In the genomic region with DNA sequence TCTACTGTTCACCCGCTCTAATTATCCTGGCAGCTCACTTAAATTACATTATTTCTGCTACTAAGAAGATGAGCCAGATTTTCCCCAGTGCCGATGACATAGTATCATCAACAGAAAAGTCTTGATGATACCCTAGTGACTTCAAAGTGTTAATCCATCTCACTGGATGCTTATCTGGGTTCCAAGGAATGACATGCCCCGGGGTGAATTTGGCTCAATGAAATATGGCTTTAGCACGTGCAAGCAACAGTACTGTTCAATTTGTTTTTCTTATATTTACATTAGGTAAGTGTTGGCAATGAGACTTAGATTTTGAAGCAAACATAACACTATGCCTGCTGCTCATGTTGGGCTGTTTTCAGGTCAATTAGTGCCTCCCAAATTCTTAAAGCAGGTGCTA, we compare ENCODE assay signal across 23 cellular contexts.
A peak's percentile ranks its signal among the peaks of the same experiment; 100 is the strongest.
DNase-seq lines count a peak whose midpoint lies in the region; ATAC-seq and TF ChIP-seq lines count a peak whose summit lies in the region.
"Had no signal": no experiment of that assay in that cellular context is flagged by ENCODE, and none has a peak within 500 bp of the region (broad histone marks: within the 10 kb centered on the region; RNA-seq: fewer than 3 reads in every experiment).

No MANE protein-coding gene starts in this region.

- H3K4me3 ChIP-seq in GM23248 (no peak overlapping the region), IMR-90 (ENCODE audit: insufficient read depth, low read depth, low read length) (no peak overlapping the region), adipocyte (ENCODE audit: low read length) (peak overlapping the region; percentile 22)
- H3K4me3 ChIP-seq: heart left ventricle, tibial artery had no signal

- peak overlapping the region; percentile 75 for H3K27ac Mint-ChIP-seq in mesothelial cell of epicardium
- H3K27ac Mint-ChIP-seq: activated CD4-positive, alpha-beta memory T cell treated with anti-CD3 and anti-CD28 coated beads, Interleukin-2, amount 10 ng/mL, durations not matched to agents 7 days and 5 days; activated naive CD8-positive, alpha-beta T cell treated with anti-CD3 and anti-CD28 coated beads, Interleukin-2, amount 10 ng/mL, durations not matched to agents 7 days and 5 days; effector memory CD8-positive, alpha-beta T cell; IgD-negative memory B cell; memory B cell; stimulated activated memory B cell treated with anti-CD40 and anti-IgM and Interleukin-4, amounts not matched to agents 10 μg/mL and 1 μg/mL and 100 μg/mL, for 72 hours had no signal

- H3K18ac ChIP-seq in IMR-90 (ENCODE audit: low read depth, low read length) = peak overlapping the region; percentile 35; the same call in 1 of the 2 replicates

- peaks cover 13% of the 10 kb centered on the region for H3K9me3 Mint-ChIP-seq in mesothelial cell of epicardium
- H3K9me3 Mint-ChIP-seq: activated naive CD8-positive, alpha-beta T cell treated with anti-CD3 and anti-CD28 coated beads, Interleukin-2, amount 10 ng/mL, durations not matched to agents 7 days and 5 days; stimulated activated memory B cell treated with anti-CD40 and anti-IgM and Interleukin-4, amounts not matched to agents 10 μg/mL and 1 μg/mL and 100 μg/mL, for 72 hours had no signal

- TF ChIP-seq CTCF in IMR-90 (conservative IDR thresholded peaks at IDR 0.05; ENCODE audit: low read depth, low read length) (no peak), mesothelial cell of epicardium (IDR thresholded peaks at IDR 0.05; ENCODE audit: unreplicated experiment) (no peak)

- no peak for ATAC-seq in IMR-90 (ENCODE audit: low read depth)
- no peak for ATAC-seq in HG02885 (IDR thresholded peaks at IDR 0.05; ENCODE audit: poor library complexity, unreplicated experiment)
- ATAC-seq: effector memory CD8-positive, alpha-beta T cell; heart left ventricle; stimulated activated memory B cell treated with anti-CD40 and anti-IgM and Interleukin-4, amounts not matched to agents 10 μg/mL and 1 μg/mL and 100 μg/mL, for 72 hours had no signal

- H2AFZ ChIP-seq in GM23248 (no peak overlapping the region), IMR-90 (replicated peaks; ENCODE audit: low read length, poor library complexity) (no peak overlapping the region)

- in situ Hi-C loops in GM23248 (cut with MboI) = no loop called here
- in situ Hi-C loops in IMR-90 (cut with MboI; ENCODE audit: low sequenced_read_pairs) = no loop called here

- no peaks in the 10 kb centered on the region for H4K20me1 ChIP-seq in GM23248 (ENCODE audit: insufficient read depth)
- no peaks in the 10 kb centered on the region for H4K20me1 ChIP-seq in IMR-90 (ENCODE audit: insufficient read depth, low read length)

- H2BK15ac ChIP-seq in IMR-90 (ENCODE audit: low read depth, low read length) = peak overlapping the region; percentile 80; the same call in 1 of the 3 replicates

- H3K36me3 Mint-ChIP-seq in mesothelial cell of epicardium = peaks cover 3% of the 10 kb centered on the region
- H3K36me3 Mint-ChIP-seq: activated naive CD8-positive, alpha-beta T cell treated with anti-CD3 and anti-CD28 coated beads, Interleukin-2, amount 10 ng/mL, durations not matched to agents 7 days and 5 days; IgD-negative memory B cell; memory B cell; stimulated activated memory B cell treated with anti-CD40 and anti-IgM and Interleukin-4, amounts not matched to agents 10 μg/mL and 1 μg/mL and 100 μg/mL, for 72 hours had no signal

- intact Hi-C loops in IMR-90 (cut with micrococcal nuclease) = no loop called here

- peak overlapping the region; percentile 89 for H2BK120ac ChIP-seq in IMR-90 (ENCODE audit: low read depth, low read length)

- no peaks in the 10 kb centered on the region for H3K79me2 ChIP-seq in GM23248 (ENCODE audit: insufficient read depth)

- H2BK20ac ChIP-seq in IMR-90 (ENCODE audit: low read depth, low read length) = peak overlapping the region; percentile 93; the same call in 1 of the 2 replicates

- H3K4me2 ChIP-seq in GM23248 (ENCODE audit: unreplicated experiment) = peak overlapping the region; percentile 18
- no peak overlapping the region for H3K4me2 ChIP-seq in IMR-90 (ENCODE audit: low read depth, low read length)

- H3K23ac ChIP-seq in IMR-90 (ENCODE audit: low read depth, low read length) = peak overlapping the region; percentile 7; the same call in 1 of the 2 replicates

- H2BK5ac ChIP-seq in IMR-90 (ENCODE audit: low read depth, low read length, poor library complexity, severe bottlenecking) = peak overlapping the region; percentile 76

- H3K9ac ChIP-seq in GM23248 (no peak overlapping the region), IMR-90 (ENCODE audit: low read depth, low read length) (no peak overlapping the region), adipocyte (ENCODE audit: low read length) (no peak overlapping the region)

- no peak overlapping the region for H2AK9ac ChIP-seq in IMR-90 (replicated peaks; ENCODE audit: low read depth, low read length, poor library complexity)

- POLR2A ChIA-PET in IMR-90 (lab: Charles Lee; ENCODE audit: unreplicated experiment) = no interaction called here

- CTCF ChIA-PET in IMR-90 (lab: Yijun Ruan, JAX) = no interaction called here

- no TSS peak for BruUV-seq in IMR-90 (replicated peaks; lab: Mats Ljungman, UMichigan)

- peak overlapping the region; percentile 47; the same call in 1 of the 2 replicates for H3K56ac ChIP-seq in IMR-90 (ENCODE audit: extremely low read depth, insufficient read depth, low read length)

- peak overlapping the region; percentile 7 for H3K27ac ChIP-seq in GM23248
- peak overlapping the region; percentile 37; the same call in 1 of the 2 replicates for H3K27ac ChIP-seq in IMR-90 (ENCODE audit: insufficient read depth, low read length)
- H3K27ac ChIP-seq: heart left ventricle, tibial artery had no signal

- H2AK5ac ChIP-seq in IMR-90 (ENCODE audit: low read depth, low read length) = no peak overlapping the region

- peaks cover 22% of the 10 kb centered on the region for H3K4me1 Mint-ChIP-seq in mesothelial cell of epicardium
- H3K4me1 Mint-ChIP-seq: activated CD4-positive, alpha-beta memory T cell treated with anti-CD3 and anti-CD28 coated beads, Interleukin-2, amount 10 ng/mL, durations not matched to agents 7 days and 5 days; activated naive CD8-positive, alpha-beta T cell treated with anti-CD3 and anti-CD28 coated beads, Interleukin-2, amount 10 ng/mL, durations not matched to agents 7 days and 5 days; IgD-negative memory B cell; memory B cell; neural crest cell; stimulated activated memory B cell treated with anti-CD40 and anti-IgM and Interleukin-4, amounts not matched to agents 10 μg/mL and 1 μg/mL and 100 μg/mL, for 72 hours had no signal

- no peaks in the 10 kb centered on the region for H3K9me1 ChIP-seq in IMR-90 (ENCODE audit: insufficient read depth, low read length)

- peak overlapping the region in 1 of 2 experiments; percentile 76; a peak in 2 of 4 replicates for H4K8ac ChIP-seq in IMR-90 (ENCODE audit: low read depth in 2 of 2, low read length in 2 of 2)

- no peaks in the 10 kb centered on the region for H3K27me3 Mint-ChIP-seq in mesothelial cell of epicardium (ENCODE audit: low read depth)
- H3K27me3 Mint-ChIP-seq: activated CD4-positive, alpha-beta memory T cell treated with anti-CD3 and anti-CD28 coated beads, Interleukin-2, amount 10 ng/mL, durations not matched to agents 7 days and 5 days; activated naive CD8-positive, alpha-beta T cell treated with anti-CD3 and anti-CD28 coated beads, Interleukin-2, amount 10 ng/mL, durations not matched to agents 7 days and 5 days; effector memory CD8-positive, alpha-beta T cell; IgD-negative memory B cell; memory B cell; stimulated activated memory B cell treated with anti-CD40 and anti-IgM and Interleukin-4, amounts not matched to agents 10 μg/mL and 1 μg/mL and 100 μg/mL, for 72 hours had no signal

- H3K27me3 ChIP-seq in GM23248 (replicated peaks; ENCODE audit: insufficient read depth) (no peaks in the 10 kb centered on the region), IMR-90 (ENCODE audit: control insufficient read depth, insufficient read depth, low read length) (no peaks in the 10 kb centered on the region), adipocyte (replicated peaks; ENCODE audit: control insufficient read depth, insufficient read depth, low read length) (no peaks in the 10 kb centered on the region)
- H3K27me3 ChIP-seq: BE2C, heart left ventricle, tibial artery had no signal

- dilution Hi-C loops in IMR-90 (cut with HindIII; ENCODE audit: low sequenced_read_pairs, unreplicated experiment) = no loop called here

- DNase-seq in GM23248 (peak; percentile 27), IMR-90 (peak; percentile 1), adipocyte (ENCODE audit: low read depth) (peak; percentile 59), mesothelial cell of epicardium (ENCODE audit: low spot score in 2 of 2, unreplicated experiment in 2 of 2) (no peak), NK-92 (lab: John Stamatoyannopoulos, UW; ENCODE audit: unreplicated experiment) (no peak), GDM1 (lab: John Stamatoyannopoulos, UW) (no peak)
- DNase-seq: activated CD4-positive, alpha-beta memory T cell treated with anti-CD3 and anti-CD28 coated beads, Interleukin-2, amount 10 ng/mL, durations not matched to agents 7 days and 5 days; activated naive CD8-positive, alpha-beta T cell treated with anti-CD3 and anti-CD28 coated beads, Interleukin-2, amount 10 ng/mL, durations not matched to agents 7 days and 5 days; activated T-cell treated with anti-CD3 and anti-CD28 coated beads, Interleukin-2, amount 50 U/mL, for 48 hours; BE2C; Calu3; central memory CD4-positive, alpha-beta T cell; effector memory CD8-positive, alpha-beta T cell; heart left ventricle; islet precursor cell; NCI-H1694; NCI-H524; tibial artery had no signal

- 17 to 18% methylated on average over 4 of the region's 4 CpGs for WGBS in GM23248 (ENCODE audit: low coverage in 1 of 2, low lambda C conversion rate in 2 of 2, missing lambda C conversion rate in 2 of 2), 2 experiments
- WGBS in IMR-90 (ENCODE audit: extremely low coverage in 2 of 2, insufficient read length in 1 of 2), 2 experiments = 20% methylated on average over 1 of the region's 4 CpGs; no CpG with 5 or more reads in 1 of the 2 experiments

- H3K79me1 ChIP-seq in IMR-90 (ENCODE audit: low read depth in 1 of 2, low read length in 2 of 2) = no peaks in the 10 kb centered on the region; a peak in 1 of 4 replicates

- no peaks in the 10 kb centered on the region for H3F3A ChIP-seq in GM23248 (ENCODE audit: insufficient read depth)

- H3K36me3 ChIP-seq in GM23248 (ENCODE audit: low read depth) (no peaks in the 10 kb centered on the region), IMR-90 (ENCODE audit: control insufficient read depth, insufficient read depth, low read length) (no peaks in the 10 kb centered on the region), adipocyte (ENCODE audit: control insufficient read depth, insufficient read depth, low read length, severe bottlenecking) (no peaks in the 10 kb centered on the region)
- H3K36me3 ChIP-seq: BE2C, heart left ventricle, tibial artery had no signal

- H3K4me1 ChIP-seq in GM23248 (ENCODE audit: insufficient read depth) (peaks cover 15% of the 10 kb centered on the region), IMR-90 (ENCODE audit: control insufficient read depth, insufficient read depth, low read length) (peaks cover 1% of the 10 kb centered on the region; the same call in 1 of the 2 replicates), adipocyte (ENCODE audit: control insufficient read depth, insufficient read depth, low read length) (peaks cover 14% of the 10 kb centered on the region)
- H3K4me1 ChIP-seq: heart left ventricle had no signal

- peak overlapping the region; percentile 90 for H3K4ac ChIP-seq in IMR-90 (ENCODE audit: low read depth, low read length)

- no peak overlapping the region for H3K4me3 Mint-ChIP-seq in mesothelial cell of epicardium
- H3K4me3 Mint-ChIP-seq: activated CD4-positive, alpha-beta memory T cell treated with anti-CD3 and anti-CD28 coated beads, Interleukin-2, amount 10 ng/mL, durations not matched to agents 7 days and 5 days; activated naive CD8-positive, alpha-beta T cell treated with anti-CD3 and anti-CD28 coated beads, Interleukin-2, amount 10 ng/mL, durations not matched to agents 7 days and 5 days; effector memory CD8-positive, alpha-beta T cell; IgD-negative memory B cell; memory B cell; neural crest cell; stimulated activated memory B cell treated with anti-CD40 and anti-IgM and Interleukin-4, amounts not matched to agents 10 μg/mL and 1 μg/mL and 100 μg/mL, for 72 hours had no signal

- no peak overlapping the region for H4K5ac ChIP-seq in IMR-90 (ENCODE audit: low read depth, low read length)

- TF ChIP-seq RAD21 in IMR-90 (IDR thresholded peaks at IDR 0.05; ENCODE audit: low read length) = no peak

- peak overlapping the region; percentile 75; the same call in 1 of the 2 replicates for H3K14ac ChIP-seq in IMR-90 (replicated peaks; ENCODE audit: low read depth, low read length)

- TF ChIP-seq POLR2A in IMR-90 (IDR thresholded peaks at IDR 0.05; ENCODE audit: low read depth, low read length) = no peak

- peak overlapping the region; percentile 75 for H4K91ac ChIP-seq in IMR-90 (ENCODE audit: insufficient read depth, low read depth, low read length)

- no peaks in the 10 kb centered on the region for H3K9me2 ChIP-seq in GM23248 (ENCODE audit: insufficient read depth)

- H3K9me3 ChIP-seq in GM23248 (ENCODE audit: low read depth) (no peaks in the 10 kb centered on the region), IMR-90 (ENCODE audit: control insufficient read depth, insufficient read depth, low read length) (no peaks in the 10 kb centered on the region), adipocyte (ENCODE audit: control insufficient read depth, low read length) (no peaks in the 10 kb centered on the region)
- H3K9me3 ChIP-seq: BE2C, tibial artery had no signal

Comparison
In these comparisons a context has a peak if more than half of its experiments do, and no peak if none do; other contexts are left out.
1. DNase-seq: peak in GM23248 (single experiment), IMR-90 (single experiment) and adipocyte (single experiment); none in mesothelial cell of epicardium (0 of 2), NK-92 (single experiment) and GDM1 (single experiment).